22 cellular contexts compared by ENCODE assay signal in genomic region chr12:117003883-117004404, GRCh38.
"Had no signal": no experiment of that assay in that cellular context is flagged by ENCODE, and none has a peak within 500 bp of the region (broad histone marks: within the 10 kb centered on the region; RNA-seq: fewer than 3 reads in every experiment).

No MANE protein-coding gene starts in this region.

- H3K27me3 ChIP-seq: SJSA1 had no signal

- H3K9me3 ChIP-seq: SJSA1 had no signal

- DNase-seq: KBM-7, MV-4-11, NCI-H1048, NCI-H1105, NCI-H1417, NCI-H1436 treated with DMSO at 0.1 percent for 48 hours, NCI-H1694, NCI-H187 treated with DMSO at 0.1 percent for 48 hours, NCI-H2029 treated with DMSO at 0.1 percent for 48 hours, NCI-H2171 treated with DMSO at 0.1 percent for 48 hours, NCI-H2227 treated with DMSO at 0.1 percent for 48 hours, NCI-H524, NCI-H526 treated with DMSO at 0.1 percent for 48 hours, NCI-H774, Right ventricle myocardium superior, RPMI8226, SIG-M5, SW 1271, T-cell had no signal

- H3K27ac ChIP-seq: SJSA1, SK-N-MC had no signal

- FAIRE-seq: RCC 7860 had no signal

- H3K4me3 ChIP-seq: SJSA1, SK-N-MC had no signal

- H3K4me1 ChIP-seq: SJSA1 had no signal

- ATAC-seq: T-cell had no signal
